Comparison of ENCODE assay signal across 9 cellular contexts in the genomic region with DNA sequence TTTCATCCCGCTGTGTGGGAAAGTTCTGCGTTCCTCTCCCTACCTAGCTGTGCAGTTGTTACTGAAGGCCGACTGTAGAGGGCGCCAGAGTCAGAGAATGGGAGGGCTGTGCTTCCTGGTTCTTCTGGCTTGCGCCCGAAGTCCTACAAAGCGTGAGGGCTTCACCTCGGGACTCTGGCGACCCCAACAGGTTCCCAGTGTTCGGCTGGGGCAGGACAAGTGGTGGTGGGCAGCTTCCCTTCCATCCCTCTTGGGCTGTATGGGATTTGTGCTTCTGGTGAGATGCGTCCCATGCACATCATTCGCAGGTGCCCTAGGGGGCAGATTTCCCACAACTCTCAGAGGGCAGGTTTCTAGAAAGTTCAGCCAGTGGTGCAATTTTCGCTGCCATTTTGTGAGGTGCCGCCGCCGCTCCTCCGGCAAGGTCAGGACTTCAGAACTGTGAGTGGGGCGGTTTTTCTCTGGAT. TPM values are rescaled to one million over a fixed set of nuclear protein-coding genes. Genes with fewer than 3 reads are reported as not detected.
DNase-seq lines count a peak whose midpoint lies in the region; ATAC-seq and TF ChIP-seq lines count a peak whose summit lies in the region.
"Had no signal": no experiment of that assay in that cellular context is flagged by ENCODE, and none has a peak within 500 bp of the region (broad histone marks: within the 10 kb centered on the region; RNA-seq: fewer than 3 reads in every experiment).

No MANE protein-coding gene starts in this region.

- peak; percentile 1 for DNase-seq in A172 (ENCODE audit: low spot score)
- peak; percentile 9 for DNase-seq in activated T-helper 1 cell treated with Interleukin-2 at 50 U/mL for 16 hours (ENCODE audit: low read depth)
- peak; percentile 83 for DNase-seq in mesenteric fat pad (ENCODE audit: low spot score)
- no peak for DNase-seq in T1000 (lab: John Stamatoyannopoulos, UW)
- no peak for DNase-seq in SKM-1 (lab: John Stamatoyannopoulos, UW; ENCODE audit: unreplicated experiment)
- DNase-seq in esophagus muscularis mucosa (ENCODE audit: extremely low spot score), result no peak

- no peak for TF ChIP-seq EP300 in esophagus muscularis mucosa (IDR thresholded peaks at IDR 0.05)

- H3K27me3 ChIP-seq in KMS-11 (ENCODE audit: insufficient read depth, low read depth) (no peaks in the 10 kb centered on the region), esophagus muscularis mucosa (no peaks in the 10 kb centered on the region)

- intact Hi-C loops in esophagus muscularis mucosa (cut with DNase I), result no loop called here

- no peaks in the 10 kb centered on the region for H3K9me3 ChIP-seq in esophagus muscularis mucosa

- H3K4me2 ChIP-seq in KMS-11, result no peak overlapping the region

- H3K27ac ChIP-seq in KMS-11 (peak overlapping the region; percentile 43; the same call in 1 of the 2 replicates), esophagus muscularis mucosa (replicated peaks in 1 of 4) (no peak overlapping the region)

- no peak for TF ChIP-seq POLR2A in esophagus muscularis mucosa (IDR thresholded peaks at IDR 0.05; ENCODE audit: low read depth)

- WGBS in esophagus muscularis mucosa, result 70% methylated on average over 12 of the region's 18 CpGs

- TF ChIP-seq CTCF in KMS-11 (conservative IDR thresholded peaks at IDR 0.05; ENCODE audit: low read depth, low read length) (peak; percentile 77), esophagus muscularis mucosa (IDR thresholded peaks at IDR 0.05) (no peak)

- H3K9ac ChIP-seq in KMS-11, result peak overlapping the region; percentile 66; the same call in 1 of the 2 replicates

- no peaks in the 10 kb centered on the region for H3K79me2 ChIP-seq in KMS-11 (ENCODE audit: insufficient read depth, low read depth)

- no peaks in the 10 kb centered on the region for H3K36me3 ChIP-seq in KMS-11 (ENCODE audit: insufficient read depth)
- H3K36me3 ChIP-seq in esophagus muscularis mucosa, result no peaks in the 10 kb centered on the region

- H4K20me1 ChIP-seq in KMS-11 (ENCODE audit: insufficient read depth), result no peaks in the 10 kb centered on the region

- peak overlapping the region; percentile 59; the same call in 1 of the 2 replicates for H2AFZ ChIP-seq in KMS-11 (ENCODE audit: low read depth)

- peak; percentile 77 for ATAC-seq in GM18909 (IDR thresholded peaks at IDR 0.05; ENCODE audit: poor library complexity, unreplicated experiment)

- H3K4me1 ChIP-seq in KMS-11 (ENCODE audit: low read depth, poor library complexity, severe bottlenecking), result no peaks in the 10 kb centered on the region
- H3K4me1 ChIP-seq in esophagus muscularis mucosa, result no peaks in the 10 kb centered on the region

- H3K4me3 ChIP-seq in KMS-11 (IDR thresholded peaks at IDR 0.05; ENCODE audit: insufficient read depth, low read depth, low read length) (no peak overlapping the region), esophagus muscularis mucosa (no peak overlapping the region)

RNA-seq across cellular contexts. Expression of a gene that starts 27.3 kb away (rescaled TPM):
- total RNA-seq in A172 (2014; rRNA removed; shearing (Covaris generic)), result not detected in 2 replicates
- not detected for total RNA-seq in mesenteric fat pad
- total RNA-seq in esophagus muscularis mucosa, result not detected
- total RNA-seq: frontal cortex had no signal

RNA-seq across cellular contexts. Expression of a gene that starts 27.3 kb away (rescaled TPM):
- not detected in 2 replicates for total RNA-seq in A172 (2014; rRNA removed; shearing (Covaris generic))
- not detected for total RNA-seq in mesenteric fat pad
- not detected for total RNA-seq in esophagus muscularis mucosa
- total RNA-seq: frontal cortex had no signal

RNA-seq across cellular contexts. Expression of a gene that starts 44.6 kb away (rescaled TPM):
- not detected in 2 replicates for total RNA-seq in A172 (2014; rRNA removed; shearing (Covaris generic))
- total RNA-seq in mesenteric fat pad (not detected), esophagus muscularis mucosa (not detected)
- total RNA-seq: frontal cortex had no signal

Comparison
In these comparisons a context has a peak if more than half of its experiments do, and no peak if none do; other contexts are left out.
1. DNase-seq: peak in A172 (single experiment), activated T-helper 1 cell treated with Interleukin-2 at 50 U/mL for 16 hours (single experiment) and mesenteric fat pad (single experiment); none in T1000 (single experiment), SKM-1 (single experiment) and esophagus muscularis mucosa (single experiment).